Comparison of ENCODE assay signal across 35 cellular contexts in genomic region chr5:86442036-86442435, GRCh38.
"Had no signal": no experiment of that assay in that cellular context is flagged by ENCODE, and none has a peak within 500 bp of the region (broad histone marks: within the 10 kb centered on the region; RNA-seq: fewer than 3 reads in every experiment).

No MANE protein-coding gene starts in this region.

- ATAC-seq: activated CD8-positive, alpha-beta T cell treated with anti-CD3 and anti-CD28 coated beads for 36 hours; activated naive CD8-positive, alpha-beta T cell treated with anti-CD3 and anti-CD28 coated beads, Interleukin-2, amount 50 U/mL, for 24 hours; activated T-cell treated with anti-CD3 and anti-CD28 coated beads, Interleukin-2, amount 50 U/mL, for 4 hours; activated T-cell treated with anti-CD3 and anti-CD28 coated beads, Interleukin-2, amount 50 U/mL, for 72 hours; activated T-helper 17 cell treated with anti-CD3 and anti-CD28 coated beads, Interleukin-2, amount 50 U/mL, for 72 hours; body of pancreas had no signal

- DNase-seq: activated B cell treated with CpG ODN at 0.5 μM for 24 hours; activated CD4-positive, alpha-beta memory T cell treated with anti-CD3 and anti-CD28 coated beads for 36 hours; activated CD4-positive, alpha-beta T cell treated with anti-CD3 and anti-CD28 coated beads for 4 hours; activated CD4-positive, alpha-beta T cell treated with anti-CD3 and anti-CD28 coated beads, Interleukin-2, amount 10 ng/mL, durations not matched to agents 24 days and 14 days; activated CD4-positive, alpha-beta T cell treated with anti-CD3 and anti-CD28 coated beads, Interleukin-2, amount 50 U/mL, for 1 hour; activated CD4-positive, alpha-beta T cell treated with anti-CD3 and anti-CD28 coated beads, Interleukin-2, amount 50 U/mL, for 4 hours; activated CD4-positive, CD25-positive, alpha-beta regulatory T cell treated with anti-CD3 and anti-CD28 coated beads, Interleukin-2, amount 50 U/mL, for 72 hours; activated CD8-positive, alpha-beta memory T cell treated with anti-CD3 and anti-CD28 coated beads, Interleukin-2, amount 50 U/mL, for 4 hours; activated CD8-positive, alpha-beta T cell treated with anti-CD3 and anti-CD28 coated beads for 36 hours; activated effector memory CD4-positive, alpha-beta T cell treated with anti-CD3 and anti-CD28 coated beads, Interleukin-2, amount 50 U/mL, for 16 hours; activated gamma-delta T cell treated with Interleukin-2 at 50 U/mL for 16 hours; activated naive CD4-positive, alpha-beta T cell; activated naive CD4-positive, alpha-beta T cell treated with anti-CD3 and anti-CD28 coated beads for 36 hours; activated naive CD4-positive, alpha-beta T cell treated with anti-CD3 and anti-CD28 coated beads, Interleukin-2, amount 50 U/mL, for 16 hours; activated naive CD8-positive, alpha-beta T cell treated with anti-CD3 and anti-CD28 coated beads, Interleukin-2, amount 10 ng/mL, durations not matched to agents 7 days and 5 days; activated naive CD8-positive, alpha-beta T cell treated with anti-CD3 and anti-CD28 coated beads, Interleukin-2, amount 50 U/mL, for 24 hours; activated T-cell treated with anti-CD3 and anti-CD28 coated beads for 4 hours; activated T-cell treated with anti-CD3 and anti-CD28 coated beads, Interleukin-2, amount 50 U/mL, for 1 hour; activated T-cell treated with anti-CD3 and anti-CD28 coated beads, Interleukin-2, amount 50 U/mL, for 4 hours; activated T-cell treated with anti-CD3 and anti-CD28 coated beads, Interleukin-2, amount 50 U/mL, for 72 hours; amygdala; anterior cingulate cortex; body of pancreas; brain microvascular endothelial cell; central memory CD4-positive, alpha-beta T cell; T-helper 1 cell; T-helper 2 cell; T-helper 9 cell had no signal

- H3K27ac Mint-ChIP-seq: activated B cell treated with CpG ODN at 0.5 μM for 24 hours; activated CD4-positive, alpha-beta memory T cell treated with anti-CD3 and anti-CD28 coated beads for 36 hours; activated CD4-positive, alpha-beta T cell treated with anti-CD3 and anti-CD28 coated beads, Interleukin-2, amount 10 ng/mL, durations not matched to agents 24 days and 14 days; activated CD8-positive, alpha-beta T cell treated with anti-CD3 and anti-CD28 coated beads for 36 hours; activated naive CD4-positive, alpha-beta T cell treated with anti-CD3 and anti-CD28 coated beads for 36 hours; activated naive CD8-positive, alpha-beta T cell; activated naive CD8-positive, alpha-beta T cell treated with anti-CD3 and anti-CD28 coated beads, Interleukin-2, amount 10 ng/mL, durations not matched to agents 7 days and 5 days; activated naive CD8-positive, alpha-beta T cell treated with anti-CD3 and anti-CD28 coated beads, Interleukin-2, amount 50 U/mL, for 24 hours; activated T-cell treated with anti-CD3 and anti-CD28 coated beads, Interleukin-2, amount 50 U/mL, for 72 hours; activated T-helper 1 cell treated with anti-CD3 and anti-CD28 coated beads, Interleukin-12 subunit alpha, Interleukin-12 subunit beta, Interleukin-2, Interleukin-4 antibody, amounts not matched to agents 30 ng/mL and 10 ng/mL and 1 ng/mL, durations not matched to agents 14 hours and 24 hours and 36 hours; activated T-helper 17 cell treated with anti-CD3 and anti-CD28 coated beads, Interleukin-2, amount 50 U/mL, for 72 hours; T-helper 1 cell treated with Interleukin-12 subunit alpha and Interleukin-12 subunit beta and Interleukin-4 antibody, amounts not matched to agents 30 μg/mL and 1 μg/mL, for 36 hours; T-helper 2 cell treated with Interferon-gamma antibody and Interleukin-4, amounts not matched to agents 5 μg/mL and 100 μg/mL, for 36 hours had no signal

- H3K27me3 ChIP-seq: body of pancreas, brain microvascular endothelial cell, breast epithelium had no signal

- H3K4me3 ChIP-seq: body of pancreas, breast epithelium had no signal

- H3K36me3 ChIP-seq: brain microvascular endothelial cell, breast epithelium had no signal

- H3K9me3 Mint-ChIP-seq: activated B cell treated with CpG ODN at 0.5 μM for 24 hours; activated CD4-positive, alpha-beta memory T cell treated with anti-CD3 and anti-CD28 coated beads for 36 hours; activated CD4-positive, alpha-beta T cell treated with anti-CD3 and anti-CD28 coated beads, Interleukin-2, amount 10 ng/mL, durations not matched to agents 24 days and 14 days; activated CD8-positive, alpha-beta T cell treated with anti-CD3 and anti-CD28 coated beads for 36 hours; activated naive CD4-positive, alpha-beta T cell treated with anti-CD3 and anti-CD28 coated beads for 36 hours; activated naive CD8-positive, alpha-beta T cell treated with anti-CD3 and anti-CD28 coated beads, Interleukin-2, amount 10 ng/mL, durations not matched to agents 7 days and 5 days; activated naive CD8-positive, alpha-beta T cell treated with anti-CD3 and anti-CD28 coated beads, Interleukin-2, amount 50 U/mL, for 24 hours; activated T-cell treated with anti-CD3 and anti-CD28 coated beads, Interleukin-2, amount 50 U/mL, for 4 hours; activated T-cell treated with anti-CD3 and anti-CD28 coated beads, Interleukin-2, amount 50 U/mL, for 72 hours; activated T-helper 1 cell treated with anti-CD3 and anti-CD28 coated beads, Interleukin-12 subunit alpha, Interleukin-12 subunit beta, Interleukin-2, Interleukin-4 antibody, amounts not matched to agents 30 ng/mL and 10 ng/mL and 1 ng/mL, durations not matched to agents 14 hours and 24 hours and 36 hours; activated T-helper 17 cell treated with anti-CD3 and anti-CD28 coated beads, Interleukin-2, amount 50 U/mL, for 72 hours; T-helper 1 cell treated with Interleukin-12 subunit alpha and Interleukin-12 subunit beta and Interleukin-4 antibody, amounts not matched to agents 30 μg/mL and 1 μg/mL, for 36 hours; T-helper 2 cell treated with Interferon-gamma antibody and Interleukin-4, amounts not matched to agents 5 μg/mL and 100 μg/mL, for 36 hours had no signal

- H3K27ac ChIP-seq: body of pancreas, brain microvascular endothelial cell, breast epithelium, VCaP had no signal

- H3K9me3 ChIP-seq: body of pancreas, breast epithelium had no signal

- H3K4me1 ChIP-seq: body of pancreas, breast epithelium had no signal

- H3K36me3 Mint-ChIP-seq: activated CD4-positive, alpha-beta memory T cell treated with anti-CD3 and anti-CD28 coated beads for 36 hours; activated naive CD8-positive, alpha-beta T cell; activated naive CD8-positive, alpha-beta T cell treated with anti-CD3 and anti-CD28 coated beads, Interleukin-2, amount 10 ng/mL, durations not matched to agents 7 days and 5 days had no signal
